25 cellular contexts compared by ENCODE assay signal in genomic region chrX:131938749-131939148, GRCh38.
"Had no signal": no experiment of that assay in that cellular context is flagged by ENCODE, and none has a peak within 500 bp of the region (broad histone marks: within the 10 kb centered on the region; RNA-seq: fewer than 3 reads in every experiment).

No MANE protein-coding gene starts in this region.

- FAIRE-seq: endometrium, islet of Langerhans, keratinocyte had no signal

- H3K36me3 ChIP-seq: colonic mucosa, esophagus squamous epithelium, gastrocnemius medialis, heart right ventricle, left lung, lower lobe of right lung had no signal

- H3K4me3 ChIP-seq: colonic mucosa, esophagus squamous epithelium, gastrocnemius medialis, heart right ventricle, left lung, lower lobe of right lung had no signal

- H3K4me1 ChIP-seq: colonic mucosa, esophagus squamous epithelium, gastrocnemius medialis, heart right ventricle, left lung, lower lobe of right lung had no signal

- H3K9me3 ChIP-seq: colonic mucosa, esophagus squamous epithelium, gastrocnemius medialis, heart right ventricle, left lung, lower lobe of right lung had no signal

- H3K27ac ChIP-seq: colonic mucosa, epithelial cell of prostate, esophagus squamous epithelium, gastrocnemius medialis, heart right ventricle, left lung, lower lobe of right lung had no signal

- ATAC-seq: effector memory CD8-positive, alpha-beta T cell; esophagus mucosa; gastrocnemius medialis; heart right ventricle; left cardiac atrium; left lung; left ventricle myocardium superior; lower lobe of right lung; naive thymus-derived CD4-positive, alpha-beta T cell had no signal

- DNase-seq: colonic mucosa; cortex of kidney; effector CD8-positive, alpha-beta T cell; effector memory CD8-positive, alpha-beta T cell; endodermal cell; esophagus squamous epithelium; foreskin fibroblast; foreskin melanocyte; gastrocnemius medialis; glutamatergic neuron; head of caudate nucleus; heart right ventricle; hippocampal formation; left cardiac atrium; left lung; left ventricle myocardium superior; lower lobe of right lung; mesenchymal stem cell; midbrain; naive thymus-derived CD4-positive, alpha-beta T cell had no signal

- H3K27me3 ChIP-seq: colonic mucosa, esophagus squamous epithelium, gastrocnemius medialis had no signal
